Comparison of ENCODE assay signal across 1 cellular context in the genomic region with DNA sequence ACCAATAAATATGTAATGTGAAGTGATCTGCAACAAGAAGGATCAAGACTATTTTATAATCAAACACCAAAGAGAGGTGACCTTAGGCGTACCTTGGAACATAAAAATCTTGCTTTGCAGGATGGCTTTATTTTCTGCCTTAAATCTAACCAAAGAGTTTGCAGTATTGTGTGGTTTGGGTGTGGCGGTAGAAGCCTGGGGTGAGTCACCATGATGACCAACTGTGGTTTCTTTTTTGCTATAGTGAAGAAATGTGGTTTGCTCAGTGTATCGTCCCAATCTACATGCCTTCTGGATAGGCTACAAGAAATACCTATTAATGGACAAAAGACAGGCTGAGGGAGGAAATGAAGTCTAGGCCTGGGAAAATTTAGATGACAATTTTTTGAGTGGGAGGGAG.
TF ChIP-seq lines count a peak whose summit lies in the region.

No MANE protein-coding gene starts in this region.

TF ChIP-seq in HCT116, 20 proteins besides CTCF, POLR2A, EP300 and RAD21 (continued from another document):
- TF ChIP-seq, protein P1, sequence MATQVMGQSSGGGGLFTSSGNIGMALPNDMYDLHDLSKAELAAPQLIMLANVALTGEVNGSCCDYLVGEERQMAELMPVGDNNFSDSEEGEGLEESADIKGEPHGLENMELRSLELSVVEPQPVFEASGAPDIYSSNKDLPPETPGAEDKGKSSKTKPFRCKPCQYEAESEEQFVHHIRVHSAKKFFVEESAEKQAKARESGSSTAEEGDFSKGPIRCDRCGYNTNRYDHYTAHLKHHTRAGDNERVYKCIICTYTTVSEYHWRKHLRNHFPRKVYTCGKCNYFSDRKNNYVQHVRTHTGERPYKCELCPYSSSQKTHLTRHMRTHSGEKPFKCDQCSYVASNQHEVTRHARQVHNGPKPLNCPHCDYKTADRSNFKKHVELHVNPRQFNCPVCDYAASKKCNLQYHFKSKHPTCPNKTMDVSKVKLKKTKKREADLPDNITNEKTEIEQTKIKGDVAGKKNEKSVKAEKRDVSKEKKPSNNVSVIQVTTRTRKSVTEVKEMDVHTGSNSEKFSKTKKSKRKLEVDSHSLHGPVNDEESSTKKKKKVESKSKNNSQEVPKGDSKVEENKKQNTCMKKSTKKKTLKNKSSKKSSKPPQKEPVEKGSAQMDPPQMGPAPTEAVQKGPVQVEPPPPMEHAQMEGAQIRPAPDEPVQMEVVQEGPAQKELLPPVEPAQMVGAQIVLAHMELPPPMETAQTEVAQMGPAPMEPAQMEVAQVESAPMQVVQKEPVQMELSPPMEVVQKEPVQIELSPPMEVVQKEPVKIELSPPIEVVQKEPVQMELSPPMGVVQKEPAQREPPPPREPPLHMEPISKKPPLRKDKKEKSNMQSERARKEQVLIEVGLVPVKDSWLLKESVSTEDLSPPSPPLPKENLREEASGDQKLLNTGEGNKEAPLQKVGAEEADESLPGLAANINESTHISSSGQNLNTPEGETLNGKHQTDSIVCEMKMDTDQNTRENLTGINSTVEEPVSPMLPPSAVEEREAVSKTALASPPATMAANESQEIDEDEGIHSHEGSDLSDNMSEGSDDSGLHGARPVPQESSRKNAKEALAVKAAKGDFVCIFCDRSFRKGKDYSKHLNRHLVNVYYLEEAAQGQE (IDR thresholded peaks at IDR 0.05; ENCODE audit: low read depth), result no peak
- peak; percentile 68 for TF ChIP-seq YY1 (IDR thresholded peaks at IDR 0.05; ENCODE audit: extremely low read depth, insufficient replicate concordance, low read depth, low read length)
- TF ChIP-seq JUND (IDR thresholded peaks at IDR 0.05), result peak; percentile 93
- TF ChIP-seq EGR1 (IDR thresholded peaks at IDR 0.05; ENCODE audit: low read depth), result no peak
- peak; percentile 90 for TF ChIP-seq SP1 (IDR thresholded peaks at IDR 0.05; ENCODE audit: low read depth)
- TF ChIP-seq ELF1 (IDR thresholded peaks at IDR 0.05; ENCODE audit: borderline replicate concordance, low read depth), result no peak
- no peak for TF ChIP-seq ZNF274 (IDR thresholded peaks at IDR 0.05; ENCODE audit: low read depth, low read length)
- peak; percentile 96 for TF ChIP-seq FOSL1 (IDR thresholded peaks at IDR 0.05; ENCODE audit: low read depth)
- TF ChIP-seq CEBPB (IDR thresholded peaks at IDR 0.05; ENCODE audit: low read depth), result peak; percentile 70
TF ChIP-seq in HCT116: peak in this region for 11.
